Comparison of ENCODE assay signal across 1 cellular context in genomic region chr19:54953345-54953713, GRCh38.
TF ChIP-seq lines count a peak whose summit lies in the region.

No MANE protein-coding gene starts in this region.

TF ChIP-seq in K562, 482 proteins besides CTCF, POLR2A, EP300 and RAD21:
- TF ChIP-seq DPF2 (IDR thresholded peaks at IDR 0.05) (0 out of 2 replicates have a peak, but pooled peaks have one; percentile 31), ARID1B (IDR thresholded peaks at IDR 0.05) (peak; percentile 72), CBFA2T2 (conservative IDR thresholded peaks at IDR 0.05) (peak; percentile 70), NCOR1 (IDR thresholded peaks at IDR 0.05) (peak; percentile 68), KDM1A (IDR thresholded peaks at IDR 0.05) (peak; percentile 73 to 81), HDAC2 (IDR thresholded peaks at IDR 0.05) (0 out of 2 replicates have a peak, but pooled peaks have one; percentile 19), CBFA2T3 (IDR thresholded peaks at IDR 0.05) (peak; percentile 81), MTA2 (IDR thresholded peaks at IDR 0.05; ENCODE audit: low read depth) (peak; percentile 7; the same call in 1 of the 2 replicates), ZEB2 (IDR thresholded peaks at IDR 0.05) (0 out of 2 replicates have a peak, but pooled peaks have one; percentile 11), NR2C1 (IDR thresholded peaks at IDR 0.05) (peak; percentile 76), NR2C1 (tag; IDR thresholded peaks at IDR 0.05) (peak; percentile 81), MTA1 (IDR thresholded peaks at IDR 0.05; ENCODE audit: borderline replicate concordance) (0 out of 2 replicates have a peak, but pooled peaks have one; percentile 24), SMARCE1 (IDR thresholded peaks at IDR 0.05) (0 out of 2 replicates have a peak, but pooled peaks have one; percentile 42), TRIM24 (IDR thresholded peaks at IDR 0.05) (peak; percentile 25 to 48; a peak in 1 of 4 replicates), ZNF707 (CRISPR knock-in tag; conservative IDR thresholded peaks at IDR 0.05) (peak; percentile 67), SMAD4 (CRISPR knock-in tag; conservative IDR thresholded peaks at IDR 0.05) (peak; percentile 82), TAL1 (IDR thresholded peaks at IDR 0.05) (peak; percentile 69), TCF3 (CRISPR knock-in tag; IDR thresholded peaks at IDR 0.05) (peak; percentile 67)
